ENCODE assay signal across 1 cellular context in the genomic region with DNA sequence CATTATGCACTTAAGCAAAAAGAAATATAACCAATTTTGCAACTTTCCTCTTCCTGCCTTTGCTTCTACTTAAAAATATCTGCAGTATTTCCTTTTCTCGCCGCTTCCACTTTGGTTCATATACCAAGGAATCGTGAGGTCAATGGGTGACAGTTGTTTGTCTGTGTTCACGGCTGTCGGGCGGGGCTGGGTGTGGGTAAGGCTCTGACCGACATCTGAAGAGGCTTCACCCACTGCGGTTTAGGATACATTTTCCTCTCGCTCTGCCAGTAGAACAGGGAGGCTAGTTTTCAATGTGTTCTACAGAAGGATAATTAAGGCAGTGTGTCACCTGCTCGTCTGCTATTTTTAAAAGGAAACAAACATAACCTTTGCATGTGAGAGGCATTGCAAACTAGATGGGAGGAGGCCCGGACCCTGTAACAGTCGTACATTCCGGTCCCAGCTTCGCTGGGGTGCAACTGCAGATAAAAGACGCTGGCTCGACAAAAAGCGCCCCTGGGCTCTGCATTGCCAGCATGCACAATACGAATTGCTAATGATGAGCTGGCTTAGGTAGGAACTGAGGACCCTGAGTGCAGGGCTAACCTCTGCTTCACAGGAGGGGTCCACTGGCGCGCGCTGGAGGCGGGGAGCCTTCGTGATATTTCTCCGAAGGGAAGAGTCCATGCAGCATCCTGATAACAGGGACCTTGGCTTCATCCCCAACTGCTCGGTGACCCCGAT.
TF ChIP-seq lines count a peak whose summit lies in the region.

No MANE protein-coding gene starts in this region.

TF ChIP-seq in GM23338, 12 proteins besides CTCF, POLR2A, EP300 and RAD21:
- TF ChIP-seq, protein P1, sequence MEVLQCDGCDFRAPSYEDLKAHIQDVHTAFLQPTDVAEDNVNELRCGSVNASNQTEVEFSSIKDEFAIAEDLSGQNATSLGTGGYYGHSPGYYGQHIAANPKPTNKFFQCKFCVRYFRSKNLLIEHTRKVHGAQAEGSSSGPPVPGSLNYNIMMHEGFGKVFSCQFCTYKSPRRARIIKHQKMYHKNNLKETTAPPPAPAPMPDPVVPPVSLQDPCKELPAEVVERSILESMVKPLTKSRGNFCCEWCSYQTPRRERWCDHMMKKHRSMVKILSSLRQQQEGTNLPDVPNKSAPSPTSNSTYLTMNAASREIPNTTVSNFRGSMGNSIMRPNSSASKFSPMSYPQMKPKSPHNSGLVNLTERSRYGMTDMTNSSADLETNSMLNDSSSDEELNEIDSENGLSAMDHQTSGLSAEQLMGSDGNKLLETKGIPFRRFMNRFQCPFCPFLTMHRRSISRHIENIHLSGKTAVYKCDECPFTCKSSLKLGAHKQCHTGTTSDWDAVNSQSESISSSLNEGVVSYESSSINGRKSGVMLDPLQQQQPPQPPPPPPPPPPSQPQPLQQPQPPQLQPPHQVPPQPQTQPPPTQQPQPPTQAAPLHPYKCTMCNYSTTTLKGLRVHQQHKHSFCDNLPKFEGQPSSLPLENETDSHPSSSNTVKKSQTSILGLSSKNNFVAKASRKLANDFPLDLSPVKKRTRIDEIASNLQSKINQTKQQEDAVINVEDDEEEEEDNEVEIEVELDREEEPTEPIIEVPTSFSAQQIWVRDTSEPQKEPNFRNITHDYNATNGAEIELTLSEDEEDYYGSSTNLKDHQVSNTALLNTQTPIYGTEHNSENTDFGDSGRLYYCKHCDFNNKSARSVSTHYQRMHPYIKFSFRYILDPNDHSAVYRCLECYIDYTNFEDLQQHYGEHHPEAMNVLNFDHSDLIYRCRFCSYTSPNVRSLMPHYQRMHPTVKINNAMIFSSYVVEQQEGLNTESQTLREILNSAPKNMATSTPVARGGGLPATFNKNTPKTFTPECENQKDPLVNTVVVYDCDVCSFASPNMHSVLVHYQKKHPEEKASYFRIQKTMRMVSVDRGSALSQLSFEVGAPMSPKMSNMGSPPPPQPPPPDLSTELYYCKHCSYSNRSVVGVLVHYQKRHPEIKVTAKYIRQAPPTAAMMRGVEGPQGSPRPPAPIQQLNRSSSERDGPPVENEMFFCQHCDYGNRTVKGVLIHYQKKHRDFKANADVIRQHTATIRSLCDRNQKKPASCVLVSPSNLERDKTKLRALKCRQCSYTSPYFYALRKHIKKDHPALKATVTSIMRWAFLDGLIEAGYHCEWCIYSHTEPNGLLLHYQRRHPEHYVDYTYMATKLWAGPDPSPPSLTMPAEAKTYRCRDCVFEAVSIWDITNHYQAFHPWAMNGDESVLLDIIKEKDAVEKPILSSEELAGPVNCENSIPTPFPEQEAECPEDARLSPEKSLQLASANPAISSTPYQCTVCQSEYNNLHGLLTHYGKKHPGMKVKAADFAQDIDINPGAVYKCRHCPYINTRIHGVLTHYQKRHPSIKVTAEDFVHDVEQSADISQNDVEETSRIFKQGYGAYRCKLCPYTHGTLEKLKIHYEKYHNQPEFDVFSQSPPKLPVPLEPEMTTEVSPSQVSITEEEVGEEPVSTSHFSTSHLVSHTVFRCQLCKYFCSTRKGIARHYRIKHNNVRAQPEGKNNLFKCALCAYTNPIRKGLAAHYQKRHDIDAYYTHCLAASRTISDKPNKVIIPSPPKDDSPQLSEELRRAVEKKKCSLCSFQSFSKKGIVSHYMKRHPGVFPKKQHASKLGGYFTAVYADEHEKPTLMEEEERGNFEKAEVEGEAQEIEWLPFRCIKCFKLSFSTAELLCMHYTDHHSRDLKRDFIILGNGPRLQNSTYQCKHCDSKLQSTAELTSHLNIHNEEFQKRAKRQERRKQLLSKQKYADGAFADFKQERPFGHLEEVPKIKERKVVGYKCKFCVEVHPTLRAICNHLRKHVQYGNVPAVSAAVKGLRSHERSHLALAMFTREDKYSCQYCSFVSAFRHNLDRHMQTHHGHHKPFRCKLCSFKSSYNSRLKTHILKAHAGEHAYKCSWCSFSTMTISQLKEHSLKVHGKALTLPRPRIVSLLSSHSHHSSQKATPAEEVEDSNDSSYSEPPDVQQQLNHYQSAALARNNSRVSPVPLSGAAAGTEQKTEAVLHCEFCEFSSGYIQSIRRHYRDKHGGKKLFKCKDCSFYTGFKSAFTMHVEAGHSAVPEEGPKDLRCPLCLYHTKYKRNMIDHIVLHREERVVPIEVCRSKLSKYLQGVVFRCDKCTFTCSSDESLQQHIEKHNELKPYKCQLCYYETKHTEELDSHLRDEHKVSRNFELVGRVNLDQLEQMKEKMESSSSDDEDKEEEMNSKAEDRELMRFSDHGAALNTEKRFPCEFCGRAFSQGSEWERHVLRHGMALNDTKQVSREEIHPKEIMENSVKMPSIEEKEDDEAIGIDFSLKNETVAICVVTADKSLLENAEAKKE (CRISPR knock-in tag; IDR thresholded peaks at IDR 0.05): no peak
- TF ChIP-seq POLR2AphosphoS5 (IDR thresholded peaks at IDR 0.05; ENCODE audit: low read depth): no peak
- TF ChIP-seq EZH2phosphoT487 (IDR thresholded peaks at IDR 0.05; ENCODE audit: unreplicated experiment): no peak
- TF ChIP-seq ZNF331 (CRISPR knock-in tag; IDR thresholded peaks at IDR 0.05; ENCODE audit: low read depth): no peak
- TF ChIP-seq CREB1 (CRISPR knock-in tag; IDR thresholded peaks at IDR 0.05; ENCODE audit: low read depth): no peak
- no peak for TF ChIP-seq ZNF114 (CRISPR knock-in tag; IDR thresholded peaks at IDR 0.05)
- no peak for TF ChIP-seq JUNB (IDR thresholded peaks at IDR 0.05; ENCODE audit: unreplicated experiment)
- no peak for TF ChIP-seq EZH2 (IDR thresholded peaks at IDR 0.05; ENCODE audit: low read depth, unreplicated experiment)
- no peak for TF ChIP-seq NANOG (IDR thresholded peaks at IDR 0.05; ENCODE audit: borderline replicate concordance)
